11 cellular contexts compared by ENCODE assay signal in genomic region chr17:68733241-68734176, GRCh38.
DNase-seq lines count a peak whose midpoint lies in the region; ATAC-seq and TF ChIP-seq lines count a peak whose summit lies in the region.
"Had no signal": no experiment of that assay in that cellular context is flagged by ENCODE, and none has a peak within 500 bp of the region (broad histone marks: within the 10 kb centered on the region; RNA-seq: fewer than 3 reads in every experiment).

No MANE protein-coding gene starts in this region.

- H3K27ac Mint-ChIP-seq in nephron: peak overlapping the region; percentile 60 to 90 (median 84)
- H3K27ac Mint-ChIP-seq in CD8-positive, alpha-beta T cell: no peak overlapping the region
- no peak overlapping the region for H3K27ac Mint-ChIP-seq in CD4-positive, alpha-beta memory T cell
- H3K27ac Mint-ChIP-seq: activated T-cell treated with anti-CD3 and anti-CD28 coated beads, Interleukin-2, amount 50 U/mL, for 72 hours had no signal

- no peaks in the 10 kb centered on the region for H3K79me2 ChIP-seq in PC-9 (ENCODE audit: low read depth)

- intact Hi-C loops in PC-9 (cut with micrococcal nuclease; ENCODE audit: unreplicated experiment): no loop called here
- intact Hi-C loops in CD8-positive, alpha-beta T cell (cut with DNase I, micrococcal nuclease): no loop called here
- intact Hi-C loops in CD4-positive, alpha-beta memory T cell (cut with micrococcal nuclease): no loop called here

- H3K9me3 ChIP-seq in AG04450 (ENCODE audit: control insufficient read depth, insufficient read depth, low read length) (no peaks in the 10 kb centered on the region), PC-9 (ENCODE audit: insufficient read depth, low read depth) (no peaks in the 10 kb centered on the region), gastroesophageal sphincter (no peaks in the 10 kb centered on the region)
- no peaks in the 10 kb centered on the region for H3K9me3 ChIP-seq in CD8-positive, alpha-beta T cell (ENCODE audit: low read length)
- no peaks in the 10 kb centered on the region for H3K9me3 ChIP-seq in CD4-positive, alpha-beta memory T cell (ENCODE audit: control insufficient read depth in 1 of 2, low read length in 2 of 2)

- H2AFZ ChIP-seq in PC-9: no peak overlapping the region

- H3K36me3 Mint-ChIP-seq in nephron (ENCODE audit: low read depth): no peaks in the 10 kb centered on the region
- H3K36me3 Mint-ChIP-seq in CD8-positive, alpha-beta T cell: no peaks in the 10 kb centered on the region
- no peaks in the 10 kb centered on the region for H3K36me3 Mint-ChIP-seq in CD4-positive, alpha-beta memory T cell

- no peaks in the 10 kb centered on the region for H3F3A ChIP-seq in PC-9 (ENCODE audit: insufficient read depth, low read depth)

- H3K4me2 ChIP-seq in PC-9: peak overlapping the region; percentile 13; the same call in 1 of the 2 replicates

- H3K27ac ChIP-seq in AG04450 (ENCODE audit: low read depth, low read length) (peak overlapping the region; percentile 49), PC-9 (no peak overlapping the region), gastroesophageal sphincter (no peak overlapping the region)
- H3K27ac ChIP-seq in CD8-positive, alpha-beta T cell (ENCODE audit: low read depth, low read length): no peak overlapping the region
- no peak overlapping the region for H3K27ac ChIP-seq in CD4-positive, alpha-beta memory T cell (ENCODE audit: low read depth, low read length)

- H3K4me3 ChIP-seq in AG04450 (ENCODE audit: low read depth, low read length) (no peak overlapping the region), PC-9 (no peak overlapping the region), gastroesophageal sphincter (no peak overlapping the region)
- H3K4me3 ChIP-seq in CD8-positive, alpha-beta T cell (ENCODE audit: low read depth, low read length): no peak overlapping the region
- no peak overlapping the region for H3K4me3 ChIP-seq in CD4-positive, alpha-beta memory T cell (ENCODE audit: low read length in 2 of 2)

- 18 to 43% methylated on average over 4 of the region's 4 CpGs for WGBS in gastroesophageal sphincter (ENCODE audit: low coverage in 1 of 2), 2 donors

- peaks cover 42% of the 10 kb centered on the region for H3K4me1 Mint-ChIP-seq in nephron
- H3K4me1 Mint-ChIP-seq in CD8-positive, alpha-beta T cell (ENCODE audit: low read depth): no peaks in the 10 kb centered on the region
- no peaks in the 10 kb centered on the region for H3K4me1 Mint-ChIP-seq in CD4-positive, alpha-beta memory T cell

- no peaks in the 10 kb centered on the region for H3K9me2 ChIP-seq in PC-9 (ENCODE audit: insufficient read depth)

- no peak for TF ChIP-seq CTCF in AG04450 (IDR thresholded peaks at IDR 0.05; ENCODE audit: low read depth, low read length)
- no peak for TF ChIP-seq CTCF in PC-9 (conservative IDR thresholded peaks at IDR 0.05)
- TF ChIP-seq CTCF in gastroesophageal sphincter (IDR thresholded peaks at IDR 0.05): no peak
- no peak for TF ChIP-seq CTCF in nephron (IDR thresholded peaks at IDR 0.05; ENCODE audit: unreplicated experiment in 3 of 3)
- TF ChIP-seq CTCF in CD8-positive, alpha-beta T cell (IDR thresholded peaks at IDR 0.05): no peak
- no peak for TF ChIP-seq CTCF in GM10266 (IDR thresholded peaks at IDR 0.05; ENCODE audit: control insufficient read depth, insufficient read depth, low read depth, missing control alignments)

- POLR2A ChIA-PET in AG04450 (lab: Yijun Ruan, JAX) (no interaction called here), PC-9 (lab: Charles Lee; ENCODE audit: unreplicated experiment) (no interaction called here)
- POLR2A ChIA-PET in CD8-positive, alpha-beta T cell (lab: Charles Lee): no interaction called here
- POLR2A ChIA-PET in CD4-positive, alpha-beta memory T cell (lab: Charles Lee; ENCODE audit: partially characterized antibody): no interaction called here

- CTCF ChIA-PET in AG04450 (lab: Charles Lee) (interaction anchor here (0.6 kb wide), 1 partner anchor 26 kb away, joined by 3 read pairs; no protein-coding TSS in a partner anchor), PC-9 (lab: Charles Lee) (no interaction called here)
- CTCF ChIA-PET in CD8-positive, alpha-beta T cell (lab: Charles Lee): no interaction called here
- CTCF ChIA-PET in CD4-positive, alpha-beta memory T cell (lab: Charles Lee; ENCODE audit: partially characterized antibody): no interaction called here

- H3K36me3 ChIP-seq in PC-9 (ENCODE audit: low read depth) (no peaks in the 10 kb centered on the region), gastroesophageal sphincter (no peaks in the 10 kb centered on the region)
- H3K36me3 ChIP-seq in CD8-positive, alpha-beta T cell (ENCODE audit: insufficient read depth, low read length): no peaks in the 10 kb centered on the region
- H3K36me3 ChIP-seq in CD4-positive, alpha-beta memory T cell (ENCODE audit: insufficient read depth, low read length): no peaks in the 10 kb centered on the region

- H3K27me3 ChIP-seq in AG04450 (ENCODE audit: control insufficient read depth, insufficient read depth, low read length) (peaks cover 4% of the 10 kb centered on the region), PC-9 (ENCODE audit: insufficient read depth, low read depth) (no peaks in the 10 kb centered on the region), gastroesophageal sphincter (no peaks in the 10 kb centered on the region)
- H3K27me3 ChIP-seq in CD8-positive, alpha-beta T cell (ENCODE audit: insufficient read depth, low read length): no peaks in the 10 kb centered on the region
- no peaks in the 10 kb centered on the region for H3K27me3 ChIP-seq in CD4-positive, alpha-beta memory T cell (ENCODE audit: insufficient read depth, low read length)

- H3K4me1 ChIP-seq in PC-9 (replicated peaks; ENCODE audit: insufficient read depth) (no peaks in the 10 kb centered on the region), gastroesophageal sphincter (peaks cover 0 to 14% (median 11%) of the 10 kb centered on the region in 3 donors)
- no peaks in the 10 kb centered on the region for H3K4me1 ChIP-seq in CD8-positive, alpha-beta T cell (ENCODE audit: insufficient read depth, low read length)
- H3K4me1 ChIP-seq in CD4-positive, alpha-beta memory T cell (ENCODE audit: insufficient read depth, low read length): no peaks in the 10 kb centered on the region

- H4K20me1 ChIP-seq in PC-9 (ENCODE audit: insufficient read depth): no peaks in the 10 kb centered on the region

- peak; percentile 29 for DNase-seq in AG04450 (ENCODE audit: low read depth, low spot score)
- no peak for DNase-seq in PC-9
- no peak for DNase-seq in CD8-positive, alpha-beta T cell
- no peak for DNase-seq in GM10266 (ENCODE audit: extremely low spot score)
- no peak for DNase-seq in NCI-H1417 treated with DMSO at 0.1 percent for 48 hours (lab: John Stamatoyannopoulos, UW)
- no peak for DNase-seq in CD4-positive, alpha-beta memory T cell
- DNase-seq: activated T-cell treated with anti-CD3 and anti-CD28 coated beads, Interleukin-2, amount 50 U/mL, for 72 hours; cortex of kidney; MV-4-11 had no signal

- peak; percentile 61 for ATAC-seq in gastroesophageal sphincter
- ATAC-seq in CD8-positive, alpha-beta T cell: no peak
- ATAC-seq: activated T-cell treated with anti-CD3 and anti-CD28 coated beads, Interleukin-2, amount 50 U/mL, for 72 hours had no signal

- no peak for TF ChIP-seq EP300 in gastroesophageal sphincter (IDR thresholded peaks at IDR 0.05)

- peaks cover 10% of the 10 kb centered on the region for H3K9me3 Mint-ChIP-seq in nephron
- H3K9me3 Mint-ChIP-seq in CD8-positive, alpha-beta T cell: peaks cover 5% of the 10 kb centered on the region
- H3K9me3 Mint-ChIP-seq in CD4-positive, alpha-beta memory T cell: peaks cover 0 to 11% (median 6%) of the 10 kb centered on the region in 8 donors

- no TSS peak for BruUV-seq in PC-9 (replicated peaks; lab: Mats Ljungman, UMichigan)

- H3K4me3 Mint-ChIP-seq in nephron: no peak overlapping the region
- no peak overlapping the region for H3K4me3 Mint-ChIP-seq in CD8-positive, alpha-beta T cell
- H3K4me3 Mint-ChIP-seq in CD4-positive, alpha-beta memory T cell: no peak overlapping the region
- H3K4me3 Mint-ChIP-seq: activated T-cell treated with anti-CD3 and anti-CD28 coated beads, Interleukin-2, amount 50 U/mL, for 72 hours had no signal

- H3K27me3 Mint-ChIP-seq in nephron (ENCODE audit: low read depth): peaks cover 10% of the 10 kb centered on the region
- peaks cover 6% of the 10 kb centered on the region for H3K27me3 Mint-ChIP-seq in CD8-positive, alpha-beta T cell (ENCODE audit: low read depth)
- H3K27me3 Mint-ChIP-seq in CD4-positive, alpha-beta memory T cell: peaks cover 10 to 12% of the 10 kb centered on the region in 2 donors

- no peak for TF ChIP-seq POLR2A in gastroesophageal sphincter (IDR thresholded peaks at IDR 0.05)

Comparison
In these comparisons a context has a peak if more than half of its experiments do, and no peak if none do; other contexts are left out.
1. H3K27ac Mint-ChIP-seq: peak in nephron (3 of 3); none in CD8-positive, alpha-beta T cell (single experiment) and CD4-positive, alpha-beta memory T cell (0 of 7).